In genomic region chr11:130488187-130489026, GRCh38 we compare ENCODE assay signal across 1 cellular context.
TF ChIP-seq lines count a peak whose summit lies in the region.

No MANE protein-coding gene starts in this region.

TF ChIP-seq in K562, 482 proteins besides CTCF, POLR2A, EP300 and RAD21:
- TF ChIP-seq TFE3 (CRISPR knock-in tag; IDR thresholded peaks at IDR 0.05), result peak; percentile 80
- TF ChIP-seq RAD51 (IDR thresholded peaks at IDR 0.05; ENCODE audit: borderline replicate concordance, low read depth), result peak; percentile 61; the same call in 1 of the 2 replicates
- TF ChIP-seq GABPA (tag; conservative IDR thresholded peaks at IDR 0.05; ENCODE audit: low read depth), result no peak
